In genomic region chr3:141292346-141293058, GRCh38 we compare ENCODE assay signal across 17 cellular contexts.
DNase-seq lines count a peak whose midpoint lies in the region; ATAC-seq and TF ChIP-seq lines count a peak whose summit lies in the region.
"Had no signal": no experiment of that assay in that cellular context is flagged by ENCODE, and none has a peak within 500 bp of the region (broad histone marks: within the 10 kb centered on the region; RNA-seq: fewer than 3 reads in every experiment).

No MANE protein-coding gene starts in this region.

- H3K27me3 Mint-ChIP-seq in activated naive CD8-positive, alpha-beta T cell, result no peaks in the 10 kb centered on the region
- no peaks in the 10 kb centered on the region for H3K27me3 Mint-ChIP-seq in activated naive CD8-positive, alpha-beta T cell treated with anti-CD3 and anti-CD28 coated beads, Interleukin-2, amount 50 U/mL, for 24 hours
- H3K27me3 Mint-ChIP-seq in naive thymus-derived CD4-positive, alpha-beta T cell, result no peaks in the 10 kb centered on the region
- H3K27me3 Mint-ChIP-seq: central memory CD8-positive, alpha-beta T cell had no signal

- WGBS in heart left ventricle, 4 donors, result 66 to 73% (median 69%) methylated on average over 18 to 19 of the region's 19 CpGs
- WGBS in aorta, 2 donors, result 37 to 42% methylated on average over 19 of the region's 19 CpGs

- no peak for TF ChIP-seq POLR2A in heart left ventricle (IDR thresholded peaks at IDR 0.05)

- no peak for ATAC-seq in activated naive CD8-positive, alpha-beta T cell treated with anti-CD3 and anti-CD28 coated beads, Interleukin-2, amount 50 U/mL, for 24 hours
- ATAC-seq in heart left ventricle (peak in 3 of 4 donors; percentile 27 to 50 (median 38)), aorta (ENCODE audit: low FRiP score) (peak; percentile 53), HG03342 (IDR thresholded peaks at IDR 0.05; ENCODE audit: unreplicated experiment) (no peak), HG02678 (IDR thresholded peaks at IDR 0.05; ENCODE audit: unreplicated experiment) (no peak), GM19023 (IDR thresholded peaks at IDR 0.05; ENCODE audit: unreplicated experiment) (no peak)
- ATAC-seq in naive thymus-derived CD4-positive, alpha-beta T cell, result no peak

- peak overlapping the region; percentile 89 for H3K27ac Mint-ChIP-seq in activated naive CD8-positive, alpha-beta T cell
- H3K27ac Mint-ChIP-seq in activated naive CD8-positive, alpha-beta T cell treated with anti-CD3 and anti-CD28 coated beads, Interleukin-2, amount 50 U/mL, for 24 hours, result no peak overlapping the region
- H3K27ac Mint-ChIP-seq in naive thymus-derived CD4-positive, alpha-beta T cell, result peak overlapping the region in 8 of 9 donors; percentile 70 to 99 (median 91)
- H3K27ac Mint-ChIP-seq: activated T-helper 2 cell treated with anti-CD3 and anti-CD28 coated beads, Interferon-gamma antibody, Interleukin-2, Interleukin-4, amounts not matched to agents 10 μg/mL and 5 μg/mL and 100 μg/mL, durations not matched to agents 14 hours and 24 hours and 36 hours; HFFc6 had no signal

- H3K9me3 ChIP-seq in heart left ventricle (no peaks in the 10 kb centered on the region), aorta (ENCODE audit: control insufficient read depth, low read length) (no peaks in the 10 kb centered on the region)
- H3K9me3 ChIP-seq in naive thymus-derived CD4-positive, alpha-beta T cell (ENCODE audit: control insufficient read depth in 2 of 3, low read length in 3 of 3), result no peaks in the 10 kb centered on the region
- H3K9me3 ChIP-seq: spleen, stomach had no signal

- intact Hi-C loops in heart left ventricle (cut with DNase I) (no loop called here), aorta (cut with DNase I) (no loop called here)
- intact Hi-C loops in naive thymus-derived CD4-positive, alpha-beta T cell (cut with micrococcal nuclease), result loop anchor here in 1 of 2 donors (2.0 kb wide), 1 partner anchor 14 kb away; no protein-coding TSS in a partner anchor

- H3K4me1 ChIP-seq in heart left ventricle (peaks cover 0 to 39% (median 25%) of the 10 kb centered on the region in 12 donors), aorta (ENCODE audit: control insufficient read depth in 1 of 2, insufficient read depth in 2 of 2, low read length in 2 of 2) (peaks cover 0 to 3% of the 10 kb centered on the region in 2 donors)
- H3K4me1 ChIP-seq in naive thymus-derived CD4-positive, alpha-beta T cell (ENCODE audit: control insufficient read depth in 2 of 2, insufficient read depth in 2 of 2, low read length in 2 of 2), result peaks cover 0 to 4% of the 10 kb centered on the region in 2 donors

- no peaks in the 10 kb centered on the region for H3K9me3 Mint-ChIP-seq in activated naive CD8-positive, alpha-beta T cell (ENCODE audit: low read depth)
- no peaks in the 10 kb centered on the region for H3K9me3 Mint-ChIP-seq in activated naive CD8-positive, alpha-beta T cell treated with anti-CD3 and anti-CD28 coated beads, Interleukin-2, amount 50 U/mL, for 24 hours
- peaks cover 0 to 3% (median 0%) of the 10 kb centered on the region in 11 donors for H3K9me3 Mint-ChIP-seq in naive thymus-derived CD4-positive, alpha-beta T cell
- H3K9me3 Mint-ChIP-seq: activated T-helper 2 cell treated with anti-CD3 and anti-CD28 coated beads, Interferon-gamma antibody, Interleukin-2, Interleukin-4, amounts not matched to agents 10 μg/mL and 5 μg/mL and 100 μg/mL, durations not matched to agents 14 hours and 24 hours and 36 hours; central memory CD8-positive, alpha-beta T cell; HFFc6 had no signal

- H3K4me3 Mint-ChIP-seq in activated naive CD8-positive, alpha-beta T cell, result no peak overlapping the region
- H3K4me3 Mint-ChIP-seq in activated naive CD8-positive, alpha-beta T cell treated with anti-CD3 and anti-CD28 coated beads, Interleukin-2, amount 50 U/mL, for 24 hours, result no peak overlapping the region
- H3K4me3 Mint-ChIP-seq in naive thymus-derived CD4-positive, alpha-beta T cell, result peak overlapping the region in 4 of 10 donors; percentile 9 to 49 (median 34)
- H3K4me3 Mint-ChIP-seq: central memory CD8-positive, alpha-beta T cell; HFFc6 had no signal

- H3K36me3 ChIP-seq in heart left ventricle (peaks cover 0 to 27% (median 13%) of the 10 kb centered on the region in 9 donors), aorta (ENCODE audit: control insufficient read depth in 1 of 2, insufficient read depth in 2 of 2, low read length in 1 of 2) (peaks cover 0 to 2% of the 10 kb centered on the region in 2 donors)
- H3K36me3 ChIP-seq in naive thymus-derived CD4-positive, alpha-beta T cell (ENCODE audit: control insufficient read depth in 2 of 3, insufficient read depth in 3 of 3, low read length in 3 of 3), result peaks cover 3 to 53% (median 6%) of the 10 kb centered on the region in 3 experiments

- POLR2A ChIA-PET in naive thymus-derived CD4-positive, alpha-beta T cell (lab: Charles Lee), result interaction anchor here (0.7 to 1.1 kb wide), 3 partner anchors 8 to 61 kb away, joined by 3 to 4 read pairs (median 3); partner anchors contain the start of gene PXYLP1

- no peak for TF ChIP-seq CTCF in heart left ventricle (IDR thresholded peaks at IDR 0.05)

- H3K4me3 ChIP-seq in heart left ventricle (peak overlapping the region in 1 of 12 donors; percentile 15), aorta (ENCODE audit: low read length in 2 of 2) (no peak overlapping the region)
- no peak overlapping the region for H3K4me3 ChIP-seq in naive thymus-derived CD4-positive, alpha-beta T cell (ENCODE audit: low read length)
- H3K4me3 ChIP-seq: spleen, stomach had no signal

- CTCF ChIA-PET in naive thymus-derived CD4-positive, alpha-beta T cell (lab: Charles Lee), result interaction anchor here (1.0 to 2.1 kb wide), 5 partner anchors 8 to 61 kb away, joined by 3 to 4 read pairs (median 4); partner anchors contain the start of gene PXYLP1

- H3K36me3 Mint-ChIP-seq in activated naive CD8-positive, alpha-beta T cell, result peaks cover 13% of the 10 kb centered on the region
- peaks cover 8% of the 10 kb centered on the region for H3K36me3 Mint-ChIP-seq in activated naive CD8-positive, alpha-beta T cell treated with anti-CD3 and anti-CD28 coated beads, Interleukin-2, amount 50 U/mL, for 24 hours (ENCODE audit: low read depth)
- peaks cover 15 to 46% (median 31%) of the 10 kb centered on the region in 5 donors for H3K36me3 Mint-ChIP-seq in naive thymus-derived CD4-positive, alpha-beta T cell

- peaks cover 23% of the 10 kb centered on the region for H3K4me1 Mint-ChIP-seq in activated naive CD8-positive, alpha-beta T cell (ENCODE audit: low read depth)
- peaks cover 17% of the 10 kb centered on the region for H3K4me1 Mint-ChIP-seq in activated naive CD8-positive, alpha-beta T cell treated with anti-CD3 and anti-CD28 coated beads, Interleukin-2, amount 50 U/mL, for 24 hours
- peaks cover 4 to 38% (median 27%) of the 10 kb centered on the region in 7 donors for H3K4me1 Mint-ChIP-seq in naive thymus-derived CD4-positive, alpha-beta T cell

- H3K27ac ChIP-seq in heart left ventricle (peak overlapping the region in 11 of 12 donors; percentile 3 to 44 (median 28)), aorta (ENCODE audit: low read depth in 1 of 2, low read length in 2 of 2) (peak overlapping the region in 1 of 2 donors; percentile 72)
- no peak overlapping the region for H3K27ac ChIP-seq in naive thymus-derived CD4-positive, alpha-beta T cell (ENCODE audit: low read depth, low read length)

- no peak for DNase-seq in activated naive CD8-positive, alpha-beta T cell treated with anti-CD3 and anti-CD28 coated beads, Interleukin-2, amount 50 U/mL, for 24 hours
- DNase-seq in heart left ventricle (no peak), aorta (no peak)
- DNase-seq in naive thymus-derived CD4-positive, alpha-beta T cell, result no peak
- DNase-seq: activated CD4-positive, alpha-beta T cell treated with anti-CD3 and anti-CD28 coated beads for 48 hours; HFFc6; NCI-H1436 treated with DMSO at 0.1 percent for 48 hours; NCI-H69; spleen; stimulated activated CD4-positive, alpha-beta T cell treated with anti-CD3 and anti-CD28 coated beads, Interleukin-4, amount 100 ng/mL, for 4 hours; stomach had no signal

- H3K27me3 ChIP-seq in heart left ventricle (no peaks in the 10 kb centered on the region), aorta (ENCODE audit: control insufficient read depth in 1 of 2, insufficient read depth in 2 of 2, low read length in 1 of 2) (no peaks in the 10 kb centered on the region)
- no peaks in the 10 kb centered on the region for H3K27me3 ChIP-seq in naive thymus-derived CD4-positive, alpha-beta T cell (ENCODE audit: control insufficient read depth in 2 of 2, insufficient read depth in 2 of 2, low read length in 2 of 2)
- H3K27me3 ChIP-seq: spleen, stomach had no signal

Comparison
In these comparisons a context has a peak if more than half of its experiments do, and no peak if none do; other contexts are left out.
1. ATAC-seq: peak in heart left ventricle (3 of 4) and aorta (single experiment); none in activated naive CD8-positive, alpha-beta T cell treated with anti-CD3 and anti-CD28 coated beads, Interleukin-2, amount 50 U/mL, for 24 hours (single experiment), naive thymus-derived CD4-positive, alpha-beta T cell (single experiment), HG03342 (single experiment), HG02678 (single experiment) and GM19023 (single experiment).